In the genomic region with DNA sequence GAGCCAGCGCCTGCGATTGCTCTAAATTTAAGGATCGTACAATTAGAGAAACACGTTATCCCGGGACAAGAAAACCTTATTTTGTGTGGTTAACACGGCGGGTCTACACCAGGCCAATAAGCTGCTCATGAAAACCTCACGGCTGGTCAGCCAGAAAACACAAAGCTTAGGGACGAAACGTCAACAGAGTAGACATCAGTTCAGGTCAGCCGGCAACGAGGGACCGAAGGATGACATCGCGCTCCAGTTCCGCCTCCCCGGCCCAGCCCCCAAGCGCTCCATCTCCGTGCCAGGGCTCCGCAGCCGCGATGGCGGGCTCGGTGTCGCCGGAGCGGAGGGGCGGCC, we compare ENCODE assay signal across 8 cellular contexts. TPM values are rescaled to one million over a fixed set of nuclear protein-coding genes. Genes with fewer than 3 reads are reported as not detected.
DNase-seq lines count a peak whose midpoint lies in the region; ATAC-seq, FAIRE-seq and TF ChIP-seq lines count a peak whose summit lies in the region.

No MANE protein-coding gene starts in this region.

- no peak for TF ChIP-seq POLR2A in A549 (IDR thresholded peaks at IDR 0.05; ENCODE audit: low read length)

- no peaks in the 10 kb centered on the region for H3K9me3 ChIP-seq in A549
- no peaks in the 10 kb centered on the region for H3K9me3 ChIP-seq in SJSA1 (replicated peaks)
- H3K9me3 ChIP-seq in endocrine pancreas (ENCODE audit: control insufficient read depth, low read length), result no peaks in the 10 kb centered on the region
- no peaks in the 10 kb centered on the region for H3K9me3 ChIP-seq in muscle layer of colon (ENCODE audit: low read length)

- H3K4me1 ChIP-seq in A549 (peaks cover 19% of the 10 kb centered on the region), SJSA1 (replicated peaks) (peaks cover 27% of the 10 kb centered on the region), endocrine pancreas (ENCODE audit: control insufficient read depth, insufficient read depth, low read length) (peaks cover 21% of the 10 kb centered on the region), muscle layer of colon (ENCODE audit: insufficient read depth, low read length) (peaks cover 28% of the 10 kb centered on the region)

- H3K4me3 ChIP-seq in A549 (peak overlapping the region; percentile 71), SJSA1 (peak overlapping the region; percentile 84), endocrine pancreas (ENCODE audit: control insufficient read depth, insufficient read depth, low read length) (peak overlapping the region; percentile 89), muscle layer of colon (ENCODE audit: low read depth in 1 of 2, low read length in 2 of 2) (peak overlapping the region; percentile 59 to 85)

- H3K27ac ChIP-seq in A549, result peak overlapping the region; percentile 89 to 98
- peak overlapping the region; percentile 92 for H3K27ac ChIP-seq in SJSA1
- H3K27ac ChIP-seq in muscle layer of colon (ENCODE audit: low read depth, low read length), result peak overlapping the region; percentile 93

- ATAC-seq in A549 (peak in 1 of 2 experiments; percentile 57; a peak in 3 of 6 replicates), GM18867 (IDR thresholded peaks at IDR 0.05; ENCODE audit: unreplicated experiment) (peak; percentile 48), HG03097 (IDR thresholded peaks at IDR 0.05; ENCODE audit: low FRiP score, unreplicated experiment) (peak; percentile 44)

- TF ChIP-seq RAD21 in A549 (conservative IDR thresholded peaks at IDR 0.05 in 1 of 2, IDR thresholded peaks at IDR 0.05 in 1 of 2), result no peak

- TF ChIP-seq EP300 in A549 (IDR thresholded peaks at IDR 0.05), result no peak

- no peaks in the 10 kb centered on the region for H3K27me3 ChIP-seq in SJSA1 (replicated peaks)
- H3K27me3 ChIP-seq in endocrine pancreas (ENCODE audit: control insufficient read depth, insufficient read depth, low read length), result no peaks in the 10 kb centered on the region
- no peaks in the 10 kb centered on the region for H3K27me3 ChIP-seq in muscle layer of colon (ENCODE audit: control insufficient read depth in 1 of 2, insufficient read depth in 2 of 2, low read length in 2 of 2)

- no peak for TF ChIP-seq CTCF in A549 (IDR thresholded peaks at IDR 0.05)

- POLR2A ChIA-PET in A549 (lab: Yijun Ruan, JAX), result interaction anchor here (1.0 kb wide), 1 partner anchor 357 kb away, joined by 6 read pairs; a partner anchor contains a TSS

- FAIRE-seq in A549 (lab: Jason Lieb, UNC), result no peak

- WGBS in A549 (ENCODE audit: missing lambda C conversion rate), result 2% methylated on average over 17 of the region's 28 CpGs

- DNase-seq in A549 (ENCODE audit: low read depth in 1 of 2, low spot score in 1 of 2) (peak in 1 of 2 experiments; percentile 68), SJSA1 (ENCODE audit: low read depth in 1 of 2, low spot score in 2 of 2) (no peak), GDM1 (lab: John Stamatoyannopoulos, UW) (no peak), hepatic stellate cell (ENCODE audit: low spot score) (no peak)

- CTCF ChIA-PET in A549 (lab: Yijun Ruan, JAX), result interaction anchor here (0.6 to 9.2 kb wide), 5 partner anchors 10 to 363 kb away, joined by 3 to 71 read pairs (median 5); no protein-coding TSS in a partner anchor

- H3K36me3 ChIP-seq in SJSA1, result peaks cover 43% of the 10 kb centered on the region
- peaks cover 2% of the 10 kb centered on the region for H3K36me3 ChIP-seq in endocrine pancreas (ENCODE audit: control insufficient read depth, insufficient read depth, low read length)
- H3K36me3 ChIP-seq in muscle layer of colon (ENCODE audit: insufficient read depth, low read length), result peaks cover 24% of the 10 kb centered on the region

- peak overlapping the region; percentile 97 for H3K9ac ChIP-seq in endocrine pancreas (ENCODE audit: control insufficient read depth, insufficient read depth, low read length)
- peak overlapping the region; percentile 98 for H3K9ac ChIP-seq in muscle layer of colon (ENCODE audit: low read length)

- peak overlapping the region; percentile 83 for H3K4me2 ChIP-seq in A549

TF ChIP-seq in A549, 52 proteins besides CTCF, POLR2A, EP300 and RAD21:
- TF ChIP-seq HOXB5 (CRISPR knock-in tag; IDR thresholded peaks at IDR 0.05) (no peak), NR3C1 (IDR thresholded peaks at IDR 0.05) (no peak), HDAC2 (IDR thresholded peaks at IDR 0.05) (0 out of 2 replicates have a peak, but pooled peaks have one; percentile 5), HOXB13 (CRISPR knock-in tag; IDR thresholded peaks at IDR 0.05; ENCODE audit: low read depth) (no peak), BHLHE40 (IDR thresholded peaks at IDR 0.05; ENCODE audit: low read depth, low read length) (no peak), MAZ (IDR thresholded peaks at IDR 0.05; ENCODE audit: borderline replicate concordance, low read depth, low read length) (no peak), TFCP2L1 (CRISPR knock-in tag; IDR thresholded peaks at IDR 0.05) (no peak), SREBF2 (IDR thresholded peaks at IDR 0.05) (no peak)
- TF ChIP-seq, protein P1, sequence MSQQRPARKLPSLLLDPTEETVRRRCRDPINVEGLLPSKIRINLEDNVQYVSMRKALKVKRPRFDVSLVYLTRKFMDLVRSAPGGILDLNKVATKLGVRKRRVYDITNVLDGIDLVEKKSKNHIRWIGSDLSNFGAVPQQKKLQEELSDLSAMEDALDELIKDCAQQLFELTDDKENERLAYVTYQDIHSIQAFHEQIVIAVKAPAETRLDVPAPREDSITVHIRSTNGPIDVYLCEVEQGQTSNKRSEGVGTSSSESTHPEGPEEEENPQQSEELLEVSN (IDR thresholded peaks at IDR 0.05; ENCODE audit: borderline replicate concordance, low read depth), result no peak

RNA-seq across cellular contexts. Expression of a gene that starts 0.5 kb away (rescaled TPM):
- 76.6 TPM in 2 replicates for polyA plus RNA-seq in A549 (2011; rRNA removed)
- 43.2 and 45.1 TPM in 2 replicates for polyA plus RNA-seq in A549 (2012; cell fraction: cytosol; rRNA removed)
- polyA plus RNA-seq in A549 (2012; cell fraction: nucleus; rRNA removed), result 44.9 and 58.5 TPM in 2 replicates
- polyA plus RNA-seq in A549 (2017; fragmentation: RNase III; extraction: RNeasy Plus Mini Kit Qiagen cat#74134 plus additional on column Dnase treatment), result 37.5 to 40.6 TPM (median 39.6 TPM) in 3 replicates
- 54.6 and 60.5 TPM in 2 replicates for polyA minus RNA-seq in A549 (2011; rRNA and poly(A)+ RNA removed)
- total RNA-seq in SJSA1 (2014; rRNA removed; shearing (Covaris generic)), result 45.7 and 50.5 TPM in 2 replicates
